Comparison of ENCODE assay signal across 1 cellular context in genomic region chr16:23716484-23716883, GRCh38.
A peak's percentile ranks its signal among the peaks of the same experiment; 100 is the strongest.
TF ChIP-seq lines count a peak whose summit lies in the region.

No MANE protein-coding gene starts in this region.

TF ChIP-seq in HepG2, 621 proteins besides CTCF, POLR2A, EP300 and RAD21:
- TF ChIP-seq ZBTB38 (CRISPR knock-in tag; IDR thresholded peaks at IDR 0.05) (no peak), ASH2L (IDR thresholded peaks at IDR 0.05; ENCODE audit: insufficient read length, low read depth, low read length) (no peak), ZBTB14 (CRISPR knock-in tag; IDR thresholded peaks at IDR 0.05) (no peak), ZNF138 (CRISPR knock-in tag; IDR thresholded peaks at IDR 0.05; ENCODE audit: low read depth) (no peak), MAFF (IDR thresholded peaks at IDR 0.05; ENCODE audit: low read depth, low read length) (peak; percentile 54; the same call in 1 of the 2 replicates), ZNF512 (CRISPR knock-in tag; IDR thresholded peaks at IDR 0.05) (no peak), ZNF839 (CRISPR knock-in tag; IDR thresholded peaks at IDR 0.05; ENCODE audit: borderline replicate concordance) (no peak), EED (CRISPR knock-in tag; IDR thresholded peaks at IDR 0.05) (no peak), MAFK (conservative IDR thresholded peaks at IDR 0.05 in 1 of 2, IDR thresholded peaks at IDR 0.05 in 1 of 2; ENCODE audit: low read length in 2 of 2) (peak; percentile 50 to 72; a peak in 2 of 4 replicates), FOXO4 (CRISPR knock-in tag; conservative IDR thresholded peaks at IDR 0.05) (no peak), PITX1 (CRISPR knock-in tag; IDR thresholded peaks at IDR 0.05) (no peak)
- TF ChIP-seq, protein P1, sequence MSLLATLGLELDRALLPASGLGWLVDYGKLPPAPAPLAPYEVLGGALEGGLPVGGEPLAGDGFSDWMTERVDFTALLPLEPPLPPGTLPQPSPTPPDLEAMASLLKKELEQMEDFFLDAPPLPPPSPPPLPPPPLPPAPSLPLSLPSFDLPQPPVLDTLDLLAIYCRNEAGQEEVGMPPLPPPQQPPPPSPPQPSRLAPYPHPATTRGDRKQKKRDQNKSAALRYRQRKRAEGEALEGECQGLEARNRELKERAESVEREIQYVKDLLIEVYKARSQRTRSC (CRISPR knock-in tag; IDR thresholded peaks at IDR 0.05; ENCODE audit: low read depth), result no peak
